Comparison of ENCODE assay signal across 8 cellular contexts in the genomic region with DNA sequence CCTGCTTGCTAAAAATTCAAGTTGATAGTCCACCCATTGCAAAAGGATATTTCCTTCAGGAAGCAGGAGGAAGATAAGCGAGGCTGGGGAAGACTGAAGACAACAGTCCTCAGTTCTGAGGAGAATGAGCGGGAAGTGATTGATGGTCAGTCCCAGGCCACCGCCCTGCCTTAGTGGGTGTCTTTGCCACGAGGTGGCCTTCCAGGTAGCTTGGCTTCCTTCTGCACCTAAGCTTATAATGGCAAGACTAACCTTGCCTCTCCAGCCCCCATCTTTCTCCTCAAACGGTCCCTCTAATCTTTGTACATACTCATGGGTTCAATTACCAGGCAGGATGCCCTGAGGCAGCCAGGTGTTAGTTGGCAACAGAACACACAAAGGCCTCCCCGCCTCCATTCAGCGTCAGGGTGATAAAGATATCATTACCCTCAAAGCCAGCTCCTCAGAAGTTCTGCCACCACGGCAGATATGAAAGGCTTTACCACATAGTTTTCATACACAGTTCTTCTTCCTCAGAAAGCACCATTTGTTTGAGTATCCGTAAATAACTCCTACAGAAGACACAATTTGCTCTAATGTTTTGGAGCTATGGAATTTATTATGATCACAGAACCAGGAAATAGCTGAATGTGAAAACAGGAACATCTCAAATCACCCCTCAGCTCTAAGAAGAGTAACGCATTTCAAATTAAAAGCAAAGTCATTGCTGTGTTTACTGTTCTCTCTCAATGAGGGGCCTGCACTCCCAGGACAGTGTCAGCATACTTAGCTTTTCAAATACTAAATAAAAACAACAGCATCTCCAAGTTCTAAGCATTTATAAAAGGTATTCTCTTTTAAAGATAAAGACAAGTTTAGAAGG.
DNase-seq lines count a peak whose midpoint lies in the region; ATAC-seq and TF ChIP-seq lines count a peak whose summit lies in the region.

No MANE protein-coding gene starts in this region.

- no peak overlapping the region for H3K4me3 ChIP-seq in right atrium auricular region

- no peaks in the 10 kb centered on the region for H3K36me3 ChIP-seq in right atrium auricular region

- ATAC-seq in GM18868 (IDR thresholded peaks at IDR 0.05; ENCODE audit: unreplicated experiment) (peak; percentile 69), HG02852 (IDR thresholded peaks at IDR 0.05; ENCODE audit: unreplicated experiment) (peak; percentile 54)

- H3K27me3 Mint-ChIP-seq in MCF 10A (ENCODE audit: insufficient read depth, unreplicated experiment), result no peaks in the 10 kb centered on the region

- H3K27me3 ChIP-seq in right atrium auricular region, result no peaks in the 10 kb centered on the region

- H3K9me3 ChIP-seq in right atrium auricular region, result no peaks in the 10 kb centered on the region

- POLR2A ChIA-PET in MCF 10A (lab: Yijun Ruan, JAX), result interaction anchor here (0.7 to 2.1 kb wide), 5 partner anchors 13 to 250 kb away, joined by 3 to 12 read pairs (median 5); a partner anchor contains a TSS

- peaks cover 0 to 43% of the 10 kb centered on the region in 2 donors for H3K4me1 ChIP-seq in right atrium auricular region

- no peak overlapping the region for H3K27ac Mint-ChIP-seq in MCF 10A (ENCODE audit: low read depth, unreplicated experiment)

- no peaks in the 10 kb centered on the region for H3K36me3 Mint-ChIP-seq in MCF 10A (ENCODE audit: insufficient read depth, unreplicated experiment)

- no TSS peak for BruUV-seq in MCF 10A (replicated peaks; lab: Mats Ljungman, UMichigan)

- TF ChIP-seq CTCF in right atrium auricular region (IDR thresholded peaks at IDR 0.05) (no peak), MCF 10A (IDR thresholded peaks at IDR 0.05; ENCODE audit: unreplicated experiment) (no peak)

- intact Hi-C loops in MCF 10A (cut with micrococcal nuclease), result loop anchor here (1.0 to 5.0 kb wide), 5 partner anchors 180 to 575 kb away; no protein-coding TSS in a partner anchor

- CTCF ChIA-PET in MCF 10A (lab: Yijun Ruan, JAX), result interaction anchor here (0.5 to 8.1 kb wide), 41 partner anchors 8 to 946 kb away, joined by 3 to 90 read pairs (median 4); a partner anchor contains a TSS

- no peak overlapping the region for H3K27ac ChIP-seq in right atrium auricular region

- DNase-seq in T-helper 2 cell (peak in 4 of 5 experiments; percentile 29 to 93 (median 38)), islet precursor cell (peak; percentile 58), right atrium auricular region (ENCODE audit: low spot score) (no peak), glomerular visceral epithelial cell (ENCODE audit: extremely low spot score) (no peak), HuH-7 (ENCODE audit: low spot score) (no peak), MCF 10A (ENCODE audit: unreplicated experiment) (no peak)

- H3K9me3 Mint-ChIP-seq in MCF 10A (ENCODE audit: unreplicated experiment), result no peaks in the 10 kb centered on the region

- no peaks in the 10 kb centered on the region for H3K4me1 Mint-ChIP-seq in MCF 10A (ENCODE audit: insufficient read depth, unreplicated experiment)

- no peak overlapping the region for H3K4me3 Mint-ChIP-seq in MCF 10A (ENCODE audit: unreplicated experiment)

Comparison
In these comparisons a context has a peak if more than half of its experiments do, and no peak if none do; other contexts are left out.
1. DNase-seq: peak in T-helper 2 cell (4 of 5) and islet precursor cell (single experiment); none in right atrium auricular region (single experiment), glomerular visceral epithelial cell (single experiment), HuH-7 (single experiment) and MCF 10A (single experiment).